ENCODE assay signal across 1 cellular context in the genomic region with DNA sequence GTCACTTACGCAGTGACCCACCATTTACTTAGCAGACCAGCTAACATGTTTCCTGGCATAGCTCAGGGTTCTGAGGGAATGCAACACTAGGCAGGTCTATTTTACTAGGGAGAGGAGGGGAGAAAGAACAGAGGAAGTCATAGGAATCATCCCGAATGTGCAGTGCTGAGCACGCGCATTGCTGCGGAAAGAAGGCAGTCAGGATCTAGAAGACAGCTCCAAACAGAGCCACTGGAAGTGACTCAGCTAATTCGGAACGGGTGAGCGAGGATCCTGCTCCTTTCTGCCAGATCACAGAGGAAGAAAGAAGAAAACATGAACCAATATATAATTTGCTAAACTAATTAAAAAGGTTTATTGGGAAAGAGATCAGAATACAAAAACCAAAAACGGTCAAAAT.
A peak's percentile ranks its signal among the peaks of the same experiment; 100 is the strongest.
TF ChIP-seq lines count a peak whose summit lies in the region.

No MANE protein-coding gene starts in this region.

TF ChIP-seq in H1, 55 proteins besides CTCF, POLR2A, EP300 and RAD21:
- no peak for TF ChIP-seq CHD1 (IDR thresholded peaks at IDR 0.05; ENCODE audit: low read depth, low read length)
- 0 out of 2 replicates have a peak, but pooled peaks have one; percentile 46 for TF ChIP-seq BACH1 (IDR thresholded peaks at IDR 0.05; ENCODE audit: low read length)
- no peak for TF ChIP-seq CEBPB (IDR thresholded peaks at IDR 0.05; ENCODE audit: low read depth, low read length)
- no peak for TF ChIP-seq FOSL1 (IDR thresholded peaks at IDR 0.05; ENCODE audit: insufficient read depth, low read depth, low read length)
- no peak for TF ChIP-seq SRF (IDR thresholded peaks at IDR 0.05; ENCODE audit: low read depth, low read length)
- no peak for TF ChIP-seq TCF12 (IDR thresholded peaks at IDR 0.05; ENCODE audit: low read depth, low read length)
- TF ChIP-seq SP1 (IDR thresholded peaks at IDR 0.05; ENCODE audit: low read depth, low read length): no peak
